Comparison of ENCODE assay signal across 29 cellular contexts in genomic region chr1:214831956-214832355, GRCh38.
"Had no signal": no experiment of that assay in that cellular context is flagged by ENCODE, and none has a peak within 500 bp of the region (broad histone marks: within the 10 kb centered on the region; RNA-seq: fewer than 3 reads in every experiment).

No MANE protein-coding gene starts in this region.

- H3K79me2 ChIP-seq: parathyroid adenoma had no signal

- H3K4me2 ChIP-seq: neural progenitor cell had no signal

- H3K4me1 ChIP-seq: neural progenitor cell, parathyroid adenoma, psoas muscle, right lobe of liver, sigmoid colon, stomach, tibial nerve, upper lobe of right lung, uterus had no signal

- H3K27ac ChIP-seq: neural progenitor cell, ovary, parathyroid adenoma, psoas muscle, right lobe of liver, sigmoid colon, stomach, thoracic aorta, thyroid gland, tibial nerve, upper lobe of right lung, uterus had no signal

- H3K9ac ChIP-seq: neural progenitor cell, parathyroid adenoma had no signal

- H3K36me3 Mint-ChIP-seq: natural killer cell; neural progenitor cell; stimulated activated naive B cell treated with anti-CD40 and anti-IgM and Interleukin-4, amounts not matched to agents 10 μg/mL and 1 μg/mL and 100 μg/mL, for 72 hours; type B pancreatic cell had no signal

- H3K9me3 ChIP-seq: ovary, right lobe of liver, sigmoid colon, thoracic aorta, thyroid gland, uterus had no signal

- H3K36me3 ChIP-seq: neural progenitor cell, ovary, right lobe of liver, sigmoid colon, stomach, thoracic aorta, thyroid gland, tibial nerve, upper lobe of right lung, uterus had no signal

- H3K27ac Mint-ChIP-seq: naive thymus-derived CD4-positive, alpha-beta T cell; natural killer cell; nephron; neural progenitor cell; progenitor cell of endocrine pancreas; stimulated activated naive B cell treated with anti-CD40 and anti-IgM and Interleukin-4, amounts not matched to agents 10 μg/mL and 1 μg/mL and 100 μg/mL, for 72 hours; stimulated activated naive CD8-positive, alpha-beta T cell treated with anti-CD3 and anti-CD28 coated beads, Interleukin-15, Interleukin-2, amounts not matched to agents 100 ng/mL and 50 ng/mL, for 24 hours; type B pancreatic cell had no signal

- ATAC-seq: naive thymus-derived CD4-positive, alpha-beta T cell; natural killer cell; psoas muscle; right cardiac atrium; right lobe of liver; stimulated activated naive B cell treated with anti-CD40 and anti-IgM and Interleukin-4, amounts not matched to agents 10 μg/mL and 1 μg/mL and 100 μg/mL, for 72 hours; upper lobe of right lung had no signal

- H3K4me3 ChIP-seq: neural progenitor cell, ovary, psoas muscle, right lobe of liver, sigmoid colon, stomach, thoracic aorta, thyroid gland, tibial nerve, upper lobe of right lung, uterus had no signal

- H3K4me1 Mint-ChIP-seq: naive thymus-derived CD4-positive, alpha-beta T cell; natural killer cell; stimulated activated naive B cell treated with anti-CD40 and anti-IgM and Interleukin-4, amounts not matched to agents 10 μg/mL and 1 μg/mL and 100 μg/mL, for 72 hours had no signal

- FAIRE-seq: small intestine had no signal

- DNase-seq: naive thymus-derived CD4-positive, alpha-beta T cell; natural killer cell; occipital lobe; ovary; posterior cingulate gyrus; psoas muscle; right cardiac atrium; right lobe of liver; sigmoid colon; small intestine; stimulated activated CD4-positive, alpha-beta T cell treated with anti-CD3 and anti-CD28 coated beads, Interleukin-12 subunit alpha, Interleukin-12 subunit beta, amount 100 ng/mL, for 4 hours; stimulated activated CD4-positive, alpha-beta T cell treated with anti-CD3 and anti-CD28 coated beads, Interleukin-1b, Interleukin-23, amount 100 ng/mL, for 48 hours; stimulated activated CD4-positive, alpha-beta T cell treated with anti-CD3 and anti-CD28 coated beads, Interleukin-4, amount 100 ng/mL, for 1 hour; stimulated activated CD4-positive, alpha-beta T cell treated with anti-CD3 and anti-CD28 coated beads, Interleukin-4, amount 100 ng/mL, for 4 hours; stimulated activated CD8-positive, alpha-beta memory T cell treated with anti-CD3 and anti-CD28 coated beads, Interleukin-4, amount 100 ng/mL, for 48 hours; stimulated activated naive B cell treated with anti-CD40 and anti-IgM and Interleukin-4, amounts not matched to agents 10 μg/mL and 1 μg/mL and 100 μg/mL, for 72 hours; stimulated activated naive CD4-positive, alpha-beta T cell treated with Interleukin-2 at 50 U/mL for 16 hours; stomach; upper lobe of right lung; uterus had no signal

- H3K27me3 Mint-ChIP-seq: progenitor cell of endocrine pancreas; stimulated activated naive B cell treated with anti-CD40 and anti-IgM and Interleukin-4, amounts not matched to agents 10 μg/mL and 1 μg/mL and 100 μg/mL, for 72 hours; stimulated activated naive CD8-positive, alpha-beta T cell treated with anti-CD3 and anti-CD28 coated beads, Interleukin-15, Interleukin-2, amounts not matched to agents 100 ng/mL and 50 ng/mL, for 24 hours; type B pancreatic cell had no signal

- H2AFZ ChIP-seq: neural progenitor cell, parathyroid adenoma had no signal

- H3K4me3 Mint-ChIP-seq: naive thymus-derived CD4-positive, alpha-beta T cell; natural killer cell; nephron; neural progenitor cell; stimulated activated naive B cell treated with anti-CD40 and anti-IgM and Interleukin-4, amounts not matched to agents 10 μg/mL and 1 μg/mL and 100 μg/mL, for 72 hours; stimulated activated naive CD8-positive, alpha-beta T cell treated with anti-CD3 and anti-CD28 coated beads, Interleukin-15, Interleukin-2, amounts not matched to agents 100 ng/mL and 50 ng/mL, for 24 hours; type B pancreatic cell had no signal

- H3K27me3 ChIP-seq: neural progenitor cell, ovary, right lobe of liver, sigmoid colon, stomach, thyroid gland, tibial nerve, upper lobe of right lung, uterus had no signal
